25 cellular contexts compared by ENCODE assay signal in genomic region chr13:110932588-110932987, GRCh38.
"Had no signal": no experiment of that assay in that cellular context is flagged by ENCODE, and none has a peak within 500 bp of the region (broad histone marks: within the 10 kb centered on the region; RNA-seq: fewer than 3 reads in every experiment).

No MANE protein-coding gene starts in this region.

- H2AFZ ChIP-seq: neural progenitor cell, parathyroid adenoma had no signal

- FAIRE-seq: small intestine, urothelium cell line had no signal

- H3K4me2 ChIP-seq: neural progenitor cell had no signal

- H3K9me3 ChIP-seq: psoas muscle, right lobe of liver, thyroid gland had no signal

- H3K27me3 ChIP-seq: neural progenitor cell, ovary, right lobe of liver, sigmoid colon, thyroid gland, tibial nerve, upper lobe of left lung, vagina had no signal

- H3K27ac ChIP-seq: neural progenitor cell, ovary, parathyroid adenoma, psoas muscle, right lobe of liver, sigmoid colon, stomach, thoracic aorta, thyroid gland, tibial nerve, upper lobe of left lung, vagina had no signal

- H3K4me1 ChIP-seq: parathyroid adenoma, psoas muscle, right lobe of liver, sigmoid colon, stomach, thyroid gland, tibial nerve, upper lobe of left lung, vagina had no signal

- H3K9ac ChIP-seq: neural progenitor cell, parathyroid adenoma had no signal

- DNase-seq: occipital lobe; ovary; posterior cingulate gyrus; psoas muscle; right cardiac atrium; right lobe of liver; sigmoid colon; small intestine; stimulated activated CD4-positive, alpha-beta T cell treated with anti-CD3 and anti-CD28 coated beads, Interleukin-15, amount 100 ng/mL, for 24 hours; stimulated activated CD4-positive, alpha-beta T cell treated with anti-CD3 and anti-CD28 coated beads, Interleukin-2, amount 100 ng/mL, for 24 hours; stimulated activated CD4-positive, alpha-beta T cell treated with anti-CD3 and anti-CD28 coated beads, Interleukin-2, amount 100 ng/mL, for 48 hours; stimulated activated CD4-positive, alpha-beta T cell treated with anti-CD3 and anti-CD28 coated beads, Interleukin-4, amount 100 ng/mL, for 24 hours; stimulated activated naive B cell treated with anti-CD40 and anti-IgM and Interleukin-4, amounts not matched to agents 10 μg/mL and 1 μg/mL and 100 μg/mL, for 72 hours; stimulated activated naive CD4-positive, alpha-beta T cell treated with Interleukin-2 at 50 U/mL for 16 hours; stomach; thyroid gland; trophoblast cell; upper lobe of left lung had no signal

- H3K79me2 ChIP-seq: parathyroid adenoma had no signal

- H3K4me3 ChIP-seq: neural progenitor cell, ovary, psoas muscle, right lobe of liver, sigmoid colon, stomach, thoracic aorta, thyroid gland, tibial nerve, upper lobe of left lung, vagina had no signal

- H3K36me3 ChIP-seq: neural progenitor cell, ovary, right lobe of liver, sigmoid colon, stomach, thoracic aorta, thyroid gland, tibial nerve, upper lobe of left lung, vagina had no signal

- ATAC-seq: psoas muscle; right cardiac atrium; right lobe of liver; stimulated activated effector memory CD8-positive, alpha-beta T cell treated with anti-CD3 and anti-CD28 coated beads, Interleukin-12 subunit alpha, Interleukin-12 subunit beta, amount 100 ng/mL, for 72 hours; stimulated activated naive B cell treated with anti-CD40 and anti-IgM and Interleukin-4, amounts not matched to agents 10 μg/mL and 1 μg/mL and 100 μg/mL, for 72 hours had no signal
